8 cellular contexts compared by ENCODE assay signal in genomic region chr11:67269401-67270255, GRCh38. TPM values are rescaled to one million over a fixed set of nuclear protein-coding genes. Genes with fewer than 3 reads are reported as not detected.
DNase-seq lines count a peak whose midpoint lies in the region; ATAC-seq and TF ChIP-seq lines count a peak whose summit lies in the region.

No MANE protein-coding gene starts in this region.

- H3K9me3 Mint-ChIP-seq in activated B cell treated with CpG ODN at 0.5 μM for 24 hours (no peaks in the 10 kb centered on the region), glutamatergic neuron (ENCODE audit: unreplicated experiment) (peaks cover 8% of the 10 kb centered on the region)

- WGBS in GM23248 (ENCODE audit: low coverage in 1 of 2, low lambda C conversion rate in 2 of 2, missing lambda C conversion rate in 2 of 2), 2 experiments, result 46 to 49% methylated on average over 15 of the region's 15 CpGs

- H3K4me3 Mint-ChIP-seq in activated B cell treated with CpG ODN at 0.5 μM for 24 hours (peak overlapping the region; percentile 92), glutamatergic neuron (ENCODE audit: unreplicated experiment) (peak overlapping the region; percentile 80)

- in situ Hi-C loops in GM23248 (cut with MboI), result no loop called here

- no peaks in the 10 kb centered on the region for H3K27me3 Mint-ChIP-seq in activated B cell treated with CpG ODN at 0.5 μM for 24 hours
- peaks cover 10% of the 10 kb centered on the region for H3K27me3 Mint-ChIP-seq in glutamatergic neuron (ENCODE audit: unreplicated experiment)

- H3K9ac ChIP-seq in GM23248 (peak overlapping the region; percentile 7; the same call in 1 of the 2 replicates), skeletal muscle tissue (ENCODE audit: low read depth in 1 of 3, low read length in 3 of 3) (peak overlapping the region; percentile 45 to 71 (median 70))

- CTCF ChIA-PET in activated B cell treated with CpG ODN at 0.5 μM for 24 hours (lab: Charles Lee), result interaction anchor here (0.9 to 3.4 kb wide), 4 partner anchors 13 to 113 kb away, joined by 3 to 26 read pairs (median 12); partner anchors contain the start of gene ANKRD13D

- H3K36me3 ChIP-seq in GM23248 (ENCODE audit: low read depth) (no peaks in the 10 kb centered on the region), skeletal muscle tissue (ENCODE audit: control insufficient read depth in 3 of 3, insufficient read depth in 3 of 3, low read length in 3 of 3) (peaks cover 0 to 7% (median 2%) of the 10 kb centered on the region in 3 donors)

- H3K4me1 ChIP-seq in GM23248 (ENCODE audit: insufficient read depth) (peaks cover 23% of the 10 kb centered on the region), skeletal muscle tissue (ENCODE audit: control insufficient read depth in 3 of 3, insufficient read depth in 3 of 3, low read length in 3 of 3) (peaks cover 78 to 82% (median 81%) of the 10 kb centered on the region in 3 donors), foreskin keratinocyte (peaks cover 24% of the 10 kb centered on the region)

- no peak for TF ChIP-seq CTCF in activated B cell treated with CpG ODN at 0.5 μM for 24 hours (IDR thresholded peaks at IDR 0.05)
- no peak for TF ChIP-seq CTCF in glutamatergic neuron (IDR thresholded peaks at IDR 0.05; ENCODE audit: partially characterized antibody, unreplicated experiment)
- no peak for TF ChIP-seq CTCF in foreskin keratinocyte (conservative IDR thresholded peaks at IDR 0.05)

- 0 out of 2 replicates have a peak, but pooled peaks cover 6% of the 10 kb centered on the region for H3F3A ChIP-seq in GM23248 (ENCODE audit: insufficient read depth)

- H3K36me3 Mint-ChIP-seq in activated B cell treated with CpG ODN at 0.5 μM for 24 hours (ENCODE audit: low read depth) (peaks cover 41% of the 10 kb centered on the region), glutamatergic neuron (ENCODE audit: unreplicated experiment) (no peaks in the 10 kb centered on the region)

- no peak overlapping the region for H2AFZ ChIP-seq in GM23248

- H3K27me3 ChIP-seq in GM23248 (replicated peaks; ENCODE audit: insufficient read depth), result no peaks in the 10 kb centered on the region
- no peaks in the 10 kb centered on the region for H3K27me3 ChIP-seq in skeletal muscle tissue (ENCODE audit: control insufficient read depth in 3 of 3, insufficient read depth in 3 of 3, low read length in 3 of 3)
- no peaks in the 10 kb centered on the region for H3K27me3 ChIP-seq in foreskin keratinocyte

- POLR2A ChIA-PET in activated B cell treated with CpG ODN at 0.5 μM for 24 hours (lab: Charles Lee), result interaction anchor here (0.7 to 9.6 kb wide), 13 partner anchors 9 to 132 kb away, joined by 3 to 280 read pairs (median 10); partner anchors contain the start of genes ANKRD13D, POLD4, PPP1CA and RAD9A

- H3K27ac Mint-ChIP-seq in activated B cell treated with CpG ODN at 0.5 μM for 24 hours (peak overlapping the region; percentile 98), glutamatergic neuron (ENCODE audit: unreplicated experiment) (no peak overlapping the region)

- H3K9me2 ChIP-seq in GM23248 (ENCODE audit: insufficient read depth), result no peaks in the 10 kb centered on the region

- H3K27ac ChIP-seq in GM23248 (no peak overlapping the region), skeletal muscle tissue (ENCODE audit: low read depth, low read length) (peak overlapping the region; percentile 52), foreskin keratinocyte (no peak overlapping the region)

- DNase-seq in GM23248 (no peak), activated B cell treated with CpG ODN at 0.5 μM for 24 hours (no peak), glutamatergic neuron (peak; percentile 5), foreskin keratinocyte (no peak)

- peaks cover 85% of the 10 kb centered on the region for H3K79me2 ChIP-seq in GM23248 (ENCODE audit: insufficient read depth)

- intact Hi-C loops in activated B cell treated with CpG ODN at 0.5 μM for 24 hours (cut with micrococcal nuclease), result loop anchor here (2.0 kb wide), 1 partner anchor 237 kb away; no protein-coding TSS in a partner anchor

- H4K20me1 ChIP-seq in GM23248 (ENCODE audit: insufficient read depth), result no peaks in the 10 kb centered on the region

- H3K4me3 ChIP-seq in GM23248, result 0 out of 2 replicates have a peak overlapping the region, but pooled peaks have one; percentile 26
- H3K4me3 ChIP-seq in skeletal muscle tissue (ENCODE audit: low read length in 3 of 3), result peak overlapping the region; percentile 16 to 54 (median 50)

- peak overlapping the region; percentile 49 for H3K4me2 ChIP-seq in GM23248 (ENCODE audit: unreplicated experiment)

- H3K4me1 Mint-ChIP-seq in activated B cell treated with CpG ODN at 0.5 μM for 24 hours, result peaks cover 85% of the 10 kb centered on the region
- peaks cover 20% of the 10 kb centered on the region for H3K4me1 Mint-ChIP-seq in glutamatergic neuron (ENCODE audit: low read depth, unreplicated experiment)

- ATAC-seq in activated B cell treated with CpG ODN at 0.5 μM for 24 hours (ENCODE audit: low read depth) (no peak), foreskin keratinocyte (no peak), GM21619 (IDR thresholded peaks at IDR 0.05; ENCODE audit: unreplicated experiment) (no peak), GM18519 (IDR thresholded peaks at IDR 0.05; ENCODE audit: low FRiP score, unreplicated experiment) (no peak), GM19452 (IDR thresholded peaks at IDR 0.05; ENCODE audit: unreplicated experiment) (no peak)

- H3K9me3 ChIP-seq in GM23248 (ENCODE audit: low read depth) (no peaks in the 10 kb centered on the region), skeletal muscle tissue (ENCODE audit: control insufficient read depth in 3 of 3, low read length in 3 of 3) (no peaks in the 10 kb centered on the region)

RNA-seq across cellular contexts. Expression of gene GRK2, which starts 3.4 kb away (rescaled TPM):
- 43.0 and 54.9 TPM in 2 replicates for total RNA-seq in GM23248 (2014; rRNA removed; shearing (Covaris generic))
- polyA plus RNA-seq in GM23248 (2016; fragmentation: Nextera tagmentation; extraction: Ambion mirVana) (6.0 and 7.8 TPM in 2 replicates), foreskin keratinocyte (29.2 and 31.4 TPM in 2 replicates)
- total RNA-seq in activated B cell treated with CpG ODN at 0.5 μM for 24 hours (159 and 175 TPM in 2 replicates), glutamatergic neuron (ENCODE audit: unreplicated experiment) (52.2 TPM), skeletal muscle tissue (27.7 TPM), foreskin keratinocyte (34.3 and 36.5 TPM in 2 replicates)

RNA-seq across cellular contexts. Expression of gene ANKRD13D, which starts 19.5 kb away (rescaled TPM):
- total RNA-seq in GM23248 (2014; rRNA removed; shearing (Covaris generic)), result 27.6 and 42.9 TPM in 2 replicates
- polyA plus RNA-seq in GM23248 (2016; fragmentation: Nextera tagmentation; extraction: Ambion mirVana) (13.4 and 16.4 TPM in 2 replicates), foreskin keratinocyte (25.3 and 26.1 TPM in 2 replicates)
- total RNA-seq in activated B cell treated with CpG ODN at 0.5 μM for 24 hours (97.2 and 116 TPM in 2 replicates), glutamatergic neuron (ENCODE audit: unreplicated experiment) (109 TPM), skeletal muscle tissue (12.5 TPM), foreskin keratinocyte (28.8 and 29.2 TPM in 2 replicates)

RNA-seq across cellular contexts. Expression of gene SSH3, which starts 33.7 kb away (rescaled TPM):
- total RNA-seq in GM23248 (2014; rRNA removed; shearing (Covaris generic)), result 20.1 and 41.6 TPM in 2 replicates
- polyA plus RNA-seq in GM23248 (2016; fragmentation: Nextera tagmentation; extraction: Ambion mirVana), result 25.2 and 26.4 TPM in 2 replicates
- total RNA-seq in activated B cell treated with CpG ODN at 0.5 μM for 24 hours, result 5.1 and 7.7 TPM in 2 replicates
- 8.3 TPM for total RNA-seq in glutamatergic neuron (ENCODE audit: unreplicated experiment)
- 6.8 TPM for total RNA-seq in skeletal muscle tissue
- 27.7 and 31.0 TPM in 2 replicates for total RNA-seq in foreskin keratinocyte
- 27.8 and 30.2 TPM in 2 replicates for polyA plus RNA-seq in foreskin keratinocyte
